Comparison of ENCODE assay signal across 1 cellular context in the genomic region with DNA sequence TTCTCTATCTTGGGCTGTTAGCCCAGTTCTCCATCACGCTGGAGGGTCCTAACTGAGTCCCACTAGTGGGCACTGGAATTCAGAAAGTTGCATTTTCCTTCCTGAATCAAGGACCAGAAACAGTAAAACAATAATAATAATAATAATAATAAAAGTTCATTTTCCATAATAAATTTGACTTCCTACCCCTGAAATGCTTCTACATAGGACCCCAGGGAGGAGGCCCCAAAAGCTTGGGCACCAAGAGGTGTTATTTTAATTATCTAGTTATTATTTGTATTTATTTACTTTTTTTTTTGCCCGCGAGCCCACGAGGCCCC.
A peak's percentile ranks its signal among the peaks of the same experiment; 100 is the strongest.
TF ChIP-seq lines count a peak whose summit lies in the region.

No MANE protein-coding gene starts in this region.

TF ChIP-seq in K562, 482 proteins besides CTCF, POLR2A, EP300 and RAD21:
- TF ChIP-seq XRCC4 (IDR thresholded peaks at IDR 0.05; ENCODE audit: extremely low read depth, insufficient read depth, insufficient read length) (no peak), NELFE (IDR thresholded peaks at IDR 0.05; ENCODE audit: insufficient read depth, insufficient read length) (no peak), ZNF324 (CRISPR knock-in tag; IDR thresholded peaks at IDR 0.05) (no peak), SREBF1 (IDR thresholded peaks at IDR 0.05; ENCODE audit: borderline replicate concordance, low read depth, low read length) (no peak), POLR2H (tag; IDR thresholded peaks at IDR 0.05; ENCODE audit: low read depth) (peak; percentile 36; the same call in 1 of the 2 replicates), ZNF408 (CRISPR knock-in tag; IDR thresholded peaks at IDR 0.05; ENCODE audit: low read depth) (no peak), POLR2AphosphoS2 (IDR thresholded peaks at IDR 0.05; ENCODE audit: low read length) (no peak), MTA3 (IDR thresholded peaks at IDR 0.05; ENCODE audit: borderline replicate concordance) (no peak), PRPF4 (IDR thresholded peaks at IDR 0.05; ENCODE audit: insufficient read depth, low read depth, low read length, poor library complexity, severe bottlenecking) (no peak), ELF4 (CRISPR knock-in tag; IDR thresholded peaks at IDR 0.05) (no peak), HNRNPUL1 (IDR thresholded peaks at IDR 0.05; ENCODE audit: low read length) (no peak), SMC3 (conservative IDR thresholded peaks at IDR 0.05; ENCODE audit: insufficient read depth, low read depth, low read length) (no peak), RBM14 (IDR thresholded peaks at IDR 0.05; ENCODE audit: borderline replicate concordance, insufficient read depth, low read depth, low read length) (no peak), ZNF41 (CRISPR knock-in tag; conservative IDR thresholded peaks at IDR 0.05) (no peak), ARHGAP35 (IDR thresholded peaks at IDR 0.05; ENCODE audit: partially characterized antibody) (no peak), TCF3 (CRISPR knock-in tag; IDR thresholded peaks at IDR 0.05) (no peak), EP400 (IDR thresholded peaks at IDR 0.05) (peak; percentile 44; the same call in 1 of the 2 replicates), PURB (CRISPR knock-in tag; IDR thresholded peaks at IDR 0.05; ENCODE audit: low read depth) (no peak), ZNF282 (CRISPR knock-in tag; IDR thresholded peaks at IDR 0.05) (no peak), HNRNPK (IDR thresholded peaks at IDR 0.05; ENCODE audit: low read depth, low read length, poor library complexity, severe bottlenecking) (no peak)
- TF ChIP-seq, protein P1, sequence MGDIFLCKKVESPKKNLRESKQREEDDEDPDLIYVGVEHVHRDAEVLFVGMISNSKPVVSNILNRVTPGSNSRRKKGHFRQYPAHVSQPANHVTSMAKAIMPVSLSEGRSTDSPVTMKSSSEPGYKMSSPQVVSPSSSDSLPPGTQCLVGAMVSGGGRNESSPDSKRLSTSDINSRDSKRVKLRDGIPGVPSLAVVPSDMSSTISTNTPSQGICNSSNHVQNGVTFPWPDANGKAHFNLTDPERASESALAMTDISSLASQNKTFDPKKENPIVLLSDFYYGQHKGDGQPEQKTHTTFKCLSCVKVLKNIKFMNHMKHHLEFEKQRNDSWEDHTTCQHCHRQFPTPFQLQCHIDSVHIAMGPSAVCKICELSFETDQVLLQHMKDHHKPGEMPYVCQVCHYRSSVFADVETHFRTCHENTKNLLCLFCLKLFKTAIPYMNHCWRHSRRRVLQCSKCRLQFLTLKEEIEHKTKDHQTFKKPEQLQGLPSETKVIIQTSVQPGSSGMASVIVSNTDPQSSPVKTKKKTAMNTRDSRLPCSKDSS (IDR thresholded peaks at IDR 0.05; ENCODE audit: low read depth, partially characterized antibody) = no peak
- TF ChIP-seq, protein P2, sequence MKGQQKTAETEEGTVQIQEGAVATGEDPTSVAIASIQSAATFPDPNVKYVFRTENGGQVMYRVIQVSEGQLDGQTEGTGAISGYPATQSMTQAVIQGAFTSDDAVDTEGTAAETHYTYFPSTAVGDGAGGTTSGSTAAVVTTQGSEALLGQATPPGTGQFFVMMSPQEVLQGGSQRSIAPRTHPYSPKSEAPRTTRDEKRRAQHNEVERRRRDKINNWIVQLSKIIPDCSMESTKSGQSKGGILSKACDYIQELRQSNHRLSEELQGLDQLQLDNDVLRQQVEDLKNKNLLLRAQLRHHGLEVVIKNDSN (CRISPR knock-in tag; IDR thresholded peaks at IDR 0.05) = no peak
- TF ChIP-seq, protein P3, sequence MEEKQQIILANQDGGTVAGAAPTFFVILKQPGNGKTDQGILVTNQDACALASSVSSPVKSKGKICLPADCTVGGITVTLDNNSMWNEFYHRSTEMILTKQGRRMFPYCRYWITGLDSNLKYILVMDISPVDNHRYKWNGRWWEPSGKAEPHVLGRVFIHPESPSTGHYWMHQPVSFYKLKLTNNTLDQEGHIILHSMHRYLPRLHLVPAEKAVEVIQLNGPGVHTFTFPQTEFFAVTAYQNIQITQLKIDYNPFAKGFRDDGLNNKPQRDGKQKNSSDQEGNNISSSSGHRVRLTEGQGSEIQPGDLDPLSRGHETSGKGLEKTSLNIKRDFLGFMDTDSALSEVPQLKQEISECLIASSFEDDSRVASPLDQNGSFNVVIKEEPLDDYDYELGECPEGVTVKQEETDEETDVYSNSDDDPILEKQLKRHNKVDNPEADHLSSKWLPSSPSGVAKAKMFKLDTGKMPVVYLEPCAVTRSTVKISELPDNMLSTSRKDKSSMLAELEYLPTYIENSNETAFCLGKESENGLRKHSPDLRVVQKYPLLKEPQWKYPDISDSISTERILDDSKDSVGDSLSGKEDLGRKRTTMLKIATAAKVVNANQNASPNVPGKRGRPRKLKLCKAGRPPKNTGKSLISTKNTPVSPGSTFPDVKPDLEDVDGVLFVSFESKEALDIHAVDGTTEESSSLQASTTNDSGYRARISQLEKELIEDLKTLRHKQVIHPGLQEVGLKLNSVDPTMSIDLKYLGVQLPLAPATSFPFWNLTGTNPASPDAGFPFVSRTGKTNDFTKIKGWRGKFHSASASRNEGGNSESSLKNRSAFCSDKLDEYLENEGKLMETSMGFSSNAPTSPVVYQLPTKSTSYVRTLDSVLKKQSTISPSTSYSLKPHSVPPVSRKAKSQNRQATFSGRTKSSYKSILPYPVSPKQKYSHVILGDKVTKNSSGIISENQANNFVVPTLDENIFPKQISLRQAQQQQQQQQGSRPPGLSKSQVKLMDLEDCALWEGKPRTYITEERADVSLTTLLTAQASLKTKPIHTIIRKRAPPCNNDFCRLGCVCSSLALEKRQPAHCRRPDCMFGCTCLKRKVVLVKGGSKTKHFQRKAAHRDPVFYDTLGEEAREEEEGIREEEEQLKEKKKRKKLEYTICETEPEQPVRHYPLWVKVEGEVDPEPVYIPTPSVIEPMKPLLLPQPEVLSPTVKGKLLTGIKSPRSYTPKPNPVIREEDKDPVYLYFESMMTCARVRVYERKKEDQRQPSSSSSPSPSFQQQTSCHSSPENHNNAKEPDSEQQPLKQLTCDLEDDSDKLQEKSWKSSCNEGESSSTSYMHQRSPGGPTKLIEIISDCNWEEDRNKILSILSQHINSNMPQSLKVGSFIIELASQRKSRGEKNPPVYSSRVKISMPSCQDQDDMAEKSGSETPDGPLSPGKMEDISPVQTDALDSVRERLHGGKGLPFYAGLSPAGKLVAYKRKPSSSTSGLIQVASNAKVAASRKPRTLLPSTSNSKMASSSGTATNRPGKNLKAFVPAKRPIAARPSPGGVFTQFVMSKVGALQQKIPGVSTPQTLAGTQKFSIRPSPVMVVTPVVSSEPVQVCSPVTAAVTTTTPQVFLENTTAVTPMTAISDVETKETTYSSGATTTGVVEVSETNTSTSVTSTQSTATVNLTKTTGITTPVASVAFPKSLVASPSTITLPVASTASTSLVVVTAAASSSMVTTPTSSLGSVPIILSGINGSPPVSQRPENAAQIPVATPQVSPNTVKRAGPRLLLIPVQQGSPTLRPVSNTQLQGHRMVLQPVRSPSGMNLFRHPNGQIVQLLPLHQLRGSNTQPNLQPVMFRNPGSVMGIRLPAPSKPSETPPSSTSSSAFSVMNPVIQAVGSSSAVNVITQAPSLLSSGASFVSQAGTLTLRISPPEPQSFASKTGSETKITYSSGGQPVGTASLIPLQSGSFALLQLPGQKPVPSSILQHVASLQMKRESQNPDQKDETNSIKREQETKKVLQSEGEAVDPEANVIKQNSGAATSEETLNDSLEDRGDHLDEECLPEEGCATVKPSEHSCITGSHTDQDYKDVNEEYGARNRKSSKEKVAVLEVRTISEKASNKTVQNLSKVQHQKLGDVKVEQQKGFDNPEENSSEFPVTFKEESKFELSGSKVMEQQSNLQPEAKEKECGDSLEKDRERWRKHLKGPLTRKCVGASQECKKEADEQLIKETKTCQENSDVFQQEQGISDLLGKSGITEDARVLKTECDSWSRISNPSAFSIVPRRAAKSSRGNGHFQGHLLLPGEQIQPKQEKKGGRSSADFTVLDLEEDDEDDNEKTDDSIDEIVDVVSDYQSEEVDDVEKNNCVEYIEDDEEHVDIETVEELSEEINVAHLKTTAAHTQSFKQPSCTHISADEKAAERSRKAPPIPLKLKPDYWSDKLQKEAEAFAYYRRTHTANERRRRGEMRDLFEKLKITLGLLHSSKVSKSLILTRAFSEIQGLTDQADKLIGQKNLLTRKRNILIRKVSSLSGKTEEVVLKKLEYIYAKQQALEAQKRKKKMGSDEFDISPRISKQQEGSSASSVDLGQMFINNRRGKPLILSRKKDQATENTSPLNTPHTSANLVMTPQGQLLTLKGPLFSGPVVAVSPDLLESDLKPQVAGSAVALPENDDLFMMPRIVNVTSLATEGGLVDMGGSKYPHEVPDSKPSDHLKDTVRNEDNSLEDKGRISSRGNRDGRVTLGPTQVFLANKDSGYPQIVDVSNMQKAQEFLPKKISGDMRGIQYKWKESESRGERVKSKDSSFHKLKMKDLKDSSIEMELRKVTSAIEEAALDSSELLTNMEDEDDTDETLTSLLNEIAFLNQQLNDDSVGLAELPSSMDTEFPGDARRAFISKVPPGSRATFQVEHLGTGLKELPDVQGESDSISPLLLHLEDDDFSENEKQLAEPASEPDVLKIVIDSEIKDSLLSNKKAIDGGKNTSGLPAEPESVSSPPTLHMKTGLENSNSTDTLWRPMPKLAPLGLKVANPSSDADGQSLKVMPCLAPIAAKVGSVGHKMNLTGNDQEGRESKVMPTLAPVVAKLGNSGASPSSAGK (IDR thresholded peaks at IDR 0.05) = 0 out of 2 replicates have a peak, but pooled peaks have one; percentile 17
- TF ChIP-seq, protein P4, sequence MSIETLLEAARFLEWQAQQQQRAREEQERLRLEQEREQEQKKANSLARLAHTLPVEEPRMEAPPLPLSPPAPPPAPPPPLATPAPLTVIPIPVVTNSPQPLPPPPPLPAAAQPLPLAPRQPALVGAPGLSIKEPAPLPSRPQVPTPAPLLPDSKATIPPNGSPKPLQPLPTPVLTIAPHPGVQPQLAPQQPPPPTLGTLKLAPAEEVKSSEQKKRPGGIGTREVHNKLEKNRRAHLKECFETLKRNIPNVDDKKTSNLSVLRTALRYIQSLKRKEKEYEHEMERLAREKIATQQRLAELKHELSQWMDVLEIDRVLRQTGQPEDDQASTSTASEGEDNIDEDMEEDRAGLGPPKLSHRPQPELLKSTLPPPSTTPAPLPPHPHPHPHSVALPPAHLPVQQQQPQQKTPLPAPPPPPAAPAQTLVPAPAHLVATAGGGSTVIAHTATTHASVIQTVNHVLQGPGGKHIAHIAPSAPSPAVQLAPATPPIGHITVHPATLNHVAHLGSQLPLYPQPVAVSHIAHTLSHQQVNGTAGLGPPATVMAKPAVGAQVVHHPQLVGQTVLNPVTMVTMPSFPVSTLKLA (conservative IDR thresholded peaks at IDR 0.05) = peak; percentile 53 to 57; a peak in 2 of 4 replicates
- TF ChIP-seq, protein P5, sequence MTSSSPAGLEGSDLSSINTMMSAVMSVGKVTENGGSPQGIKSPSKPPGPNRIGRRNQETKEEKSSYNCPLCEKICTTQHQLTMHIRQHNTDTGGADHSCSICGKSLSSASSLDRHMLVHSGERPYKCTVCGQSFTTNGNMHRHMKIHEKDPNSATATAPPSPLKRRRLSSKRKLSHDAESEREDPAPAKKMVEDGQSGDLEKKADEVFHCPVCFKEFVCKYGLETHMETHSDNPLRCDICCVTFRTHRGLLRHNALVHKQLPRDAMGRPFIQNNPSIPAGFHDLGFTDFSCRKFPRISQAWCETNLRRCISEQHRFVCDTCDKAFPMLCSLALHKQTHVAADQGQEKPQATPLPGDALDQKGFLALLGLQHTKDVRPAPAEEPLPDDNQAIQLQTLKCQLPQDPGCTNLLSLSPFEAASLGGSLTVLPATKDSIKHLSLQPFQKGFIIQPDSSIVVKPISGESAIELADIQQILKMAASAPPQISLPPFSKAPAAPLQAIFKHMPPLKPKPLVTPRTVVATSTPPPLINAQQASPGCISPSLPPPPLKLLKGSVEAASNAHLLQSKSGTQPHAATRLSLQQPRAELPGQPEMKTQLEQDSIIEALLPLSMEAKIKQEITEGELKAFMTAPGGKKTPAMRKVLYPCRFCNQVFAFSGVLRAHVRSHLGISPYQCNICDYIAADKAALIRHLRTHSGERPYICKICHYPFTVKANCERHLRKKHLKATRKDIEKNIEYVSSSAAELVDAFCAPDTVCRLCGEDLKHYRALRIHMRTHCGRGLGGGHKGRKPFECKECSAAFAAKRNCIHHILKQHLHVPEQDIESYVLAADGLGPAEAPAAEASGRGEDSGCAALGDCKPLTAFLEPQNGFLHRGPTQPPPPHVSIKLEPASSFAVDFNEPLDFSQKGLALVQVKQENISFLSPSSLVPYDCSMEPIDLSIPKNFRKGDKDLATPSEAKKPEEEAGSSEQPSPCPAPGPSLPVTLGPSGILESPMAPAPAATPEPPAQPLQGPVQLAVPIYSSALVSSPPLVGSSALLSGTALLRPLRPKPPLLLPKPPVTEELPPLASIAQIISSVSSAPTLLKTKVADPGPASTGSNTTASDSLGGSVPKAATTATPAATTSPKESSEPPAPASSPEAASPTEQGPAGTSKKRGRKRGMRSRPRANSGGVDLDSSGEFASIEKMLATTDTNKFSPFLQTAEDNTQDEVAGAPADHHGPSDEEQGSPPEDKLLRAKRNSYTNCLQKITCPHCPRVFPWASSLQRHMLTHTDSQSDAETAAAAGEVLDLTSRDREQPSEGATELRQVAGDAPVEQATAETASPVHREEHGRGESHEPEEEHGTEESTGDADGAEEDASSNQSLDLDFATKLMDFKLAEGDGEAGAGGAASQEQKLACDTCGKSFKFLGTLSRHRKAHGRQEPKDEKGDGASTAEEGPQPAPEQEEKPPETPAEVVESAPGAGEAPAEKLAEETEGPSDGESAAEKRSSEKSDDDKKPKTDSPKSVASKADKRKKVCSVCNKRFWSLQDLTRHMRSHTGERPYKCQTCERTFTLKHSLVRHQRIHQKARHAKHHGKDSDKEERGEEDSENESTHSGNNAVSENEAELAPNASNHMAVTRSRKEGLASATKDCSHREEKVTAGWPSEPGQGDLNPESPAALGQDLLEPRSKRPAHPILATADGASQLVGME (CRISPR knock-in tag; IDR thresholded peaks at IDR 0.05) = no peak
- TF ChIP-seq, protein P6, sequence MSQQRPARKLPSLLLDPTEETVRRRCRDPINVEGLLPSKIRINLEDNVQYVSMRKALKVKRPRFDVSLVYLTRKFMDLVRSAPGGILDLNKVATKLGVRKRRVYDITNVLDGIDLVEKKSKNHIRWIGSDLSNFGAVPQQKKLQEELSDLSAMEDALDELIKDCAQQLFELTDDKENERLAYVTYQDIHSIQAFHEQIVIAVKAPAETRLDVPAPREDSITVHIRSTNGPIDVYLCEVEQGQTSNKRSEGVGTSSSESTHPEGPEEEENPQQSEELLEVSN (IDR thresholded peaks at IDR 0.05; ENCODE audit: borderline replicate concordance in 1 of 2, extremely low read depth in 1 of 2, insufficient read depth in 1 of 2, insufficient read length in 1 of 2, low read depth in 1 of 2, low read length in 1 of 2, poor library complexity in 1 of 2, severe bottlenecking in 1 of 2) = no peak
- TF ChIP-seq, protein P7, sequence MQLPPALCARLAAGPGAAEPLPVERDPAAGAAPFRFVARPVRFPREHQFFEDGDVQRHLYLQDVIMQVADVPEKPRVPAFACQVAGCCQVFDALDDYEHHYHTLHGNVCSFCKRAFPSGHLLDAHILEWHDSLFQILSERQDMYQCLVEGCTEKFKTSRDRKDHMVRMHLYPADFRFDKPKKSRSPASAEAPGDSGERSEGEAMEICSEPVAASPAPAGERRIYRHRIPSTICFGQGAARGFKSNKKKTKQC (CRISPR knock-in tag; IDR thresholded peaks at IDR 0.05) = no peak
TF ChIP-seq in K562: peak in this region for 4.
